In the genomic region with DNA sequence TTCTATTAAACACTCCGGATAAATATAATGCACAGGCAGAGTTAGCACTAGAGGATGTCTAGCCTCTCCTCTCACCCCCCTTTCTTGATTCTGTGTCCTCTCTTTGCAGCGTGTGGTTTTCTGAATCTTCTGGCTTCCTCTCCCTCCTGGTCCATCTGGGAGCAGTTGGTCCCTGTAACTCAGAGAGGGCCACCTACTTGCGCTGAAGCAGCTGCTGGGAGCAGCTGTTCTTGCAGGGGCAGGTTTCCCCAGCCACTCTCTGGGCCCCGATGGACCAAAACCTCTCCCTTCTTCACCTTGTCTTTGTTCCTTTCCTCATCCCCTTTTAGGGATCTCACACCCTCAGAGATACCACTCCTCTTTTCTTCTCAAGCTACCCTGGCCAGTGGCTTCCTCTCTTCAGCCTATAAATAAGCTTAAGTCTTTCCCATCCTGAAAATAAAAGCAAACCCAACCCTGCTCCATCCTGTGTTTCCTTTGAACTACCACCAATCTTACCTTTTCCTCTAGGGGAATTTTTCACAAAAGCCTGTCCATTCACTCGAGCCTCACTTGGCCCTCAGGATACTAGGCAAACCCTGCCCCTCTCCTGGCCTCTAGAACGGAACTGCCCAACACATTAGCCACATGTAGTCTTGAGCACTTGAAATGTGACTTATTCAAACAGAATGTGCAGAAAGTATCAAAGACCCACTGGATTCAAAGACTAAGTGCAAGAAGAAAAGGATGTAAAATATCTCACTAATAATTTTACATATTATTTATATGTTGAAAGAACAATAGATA, we compare ENCODE assay signal across 20 cellular contexts.
"Had no signal": no experiment of that assay in that cellular context is flagged by ENCODE, and none has a peak within 500 bp of the region (broad histone marks: within the 10 kb centered on the region; RNA-seq: fewer than 3 reads in every experiment).

No MANE protein-coding gene starts in this region.

- H3K27me3 ChIP-seq: heart left ventricle, ovary, spleen, testis, upper lobe of left lung had no signal

- H3K36me3 ChIP-seq: ovary, sigmoid colon, spleen had no signal

- DNase-seq: activated CD4-positive, alpha-beta T cell treated with anti-CD3 and anti-CD28 coated beads for 48 hours; activated naive CD4-positive, alpha-beta T cell treated with anti-CD3 and anti-CD28 coated beads for 36 hours; activated T-cell treated with anti-CD3 and anti-CD28 coated beads, Interleukin-2, amount 50 U/mL, for 24 hours; anterior cingulate cortex; dorsolateral prefrontal cortex; endodermal cell; heart left ventricle; kidney glomerular epithelial cell; naive B cell; ovary; sigmoid colon; spleen; stimulated activated CD4-positive, alpha-beta T cell treated with anti-CD3 and anti-CD28 coated beads, Interleukin-4, amount 100 ng/mL, for 4 hours; testis; upper lobe of left lung had no signal

- ATAC-seq: activated CD8-positive, alpha-beta T cell treated with anti-CD3 and anti-CD28 coated beads, Interleukin-2, amount 10 ng/mL, durations not matched to agents 7 days and 5 days; stimulated activated memory B cell treated with anti-CD40 and anti-IgM and Interleukin-4, amounts not matched to agents 10 μg/mL and 1 μg/mL and 100 μg/mL, for 72 hours had no signal

- H3K27ac ChIP-seq: heart left ventricle, ovary, spleen, testis had no signal

- H3K9me3 Mint-ChIP-seq: activated naive CD4-positive, alpha-beta T cell treated with anti-CD3 and anti-CD28 coated beads for 36 hours; activated T-cell treated with anti-CD3 and anti-CD28 coated beads, Interleukin-2, amount 50 U/mL, for 24 hours; brain; endodermal cell; memory B cell; naive B cell; stimulated activated memory B cell treated with anti-CD40 and anti-IgM and Interleukin-4, amounts not matched to agents 10 μg/mL and 1 μg/mL and 100 μg/mL, for 72 hours; T-helper 2 cell treated with Interferon-gamma antibody and Interleukin-4, amounts not matched to agents 5 μg/mL and 100 μg/mL, for 36 hours had no signal

- H3K4me3 Mint-ChIP-seq: activated CD8-positive, alpha-beta T cell treated with anti-CD3 and anti-CD28 coated beads, Interleukin-2, amount 10 ng/mL, durations not matched to agents 7 days and 5 days; activated naive CD4-positive, alpha-beta T cell treated with anti-CD3 and anti-CD28 coated beads for 36 hours; activated T-cell treated with anti-CD3 and anti-CD28 coated beads, Interleukin-2, amount 50 U/mL, for 24 hours; endodermal cell; stimulated activated memory B cell treated with anti-CD40 and anti-IgM and Interleukin-4, amounts not matched to agents 10 μg/mL and 1 μg/mL and 100 μg/mL, for 72 hours; T-helper 2 cell treated with Interferon-gamma antibody and Interleukin-4, amounts not matched to agents 5 μg/mL and 100 μg/mL, for 36 hours had no signal

- H3K36me3 Mint-ChIP-seq: brain; memory B cell; naive B cell; stimulated activated memory B cell treated with anti-CD40 and anti-IgM and Interleukin-4, amounts not matched to agents 10 μg/mL and 1 μg/mL and 100 μg/mL, for 72 hours had no signal

- H3K9me3 ChIP-seq: heart left ventricle, ovary, sigmoid colon, spleen, testis, upper lobe of left lung had no signal

- H3K27ac Mint-ChIP-seq: activated CD8-positive, alpha-beta T cell treated with anti-CD3 and anti-CD28 coated beads, Interleukin-2, amount 10 ng/mL, durations not matched to agents 7 days and 5 days; activated naive CD4-positive, alpha-beta T cell treated with anti-CD3 and anti-CD28 coated beads for 36 hours; activated T-cell treated with anti-CD3 and anti-CD28 coated beads, Interleukin-2, amount 50 U/mL, for 24 hours; endodermal cell; memory B cell; stimulated activated memory B cell treated with anti-CD40 and anti-IgM and Interleukin-4, amounts not matched to agents 10 μg/mL and 1 μg/mL and 100 μg/mL, for 72 hours; T-helper 2 cell treated with Interferon-gamma antibody and Interleukin-4, amounts not matched to agents 5 μg/mL and 100 μg/mL, for 36 hours had no signal

- H3K27me3 Mint-ChIP-seq: naive B cell; stimulated activated memory B cell treated with anti-CD40 and anti-IgM and Interleukin-4, amounts not matched to agents 10 μg/mL and 1 μg/mL and 100 μg/mL, for 72 hours had no signal

- H3K4me3 ChIP-seq: dorsolateral prefrontal cortex, heart left ventricle, ovary, sigmoid colon, testis, upper lobe of left lung had no signal
